8 cellular contexts compared by ENCODE assay signal in the genomic region with DNA sequence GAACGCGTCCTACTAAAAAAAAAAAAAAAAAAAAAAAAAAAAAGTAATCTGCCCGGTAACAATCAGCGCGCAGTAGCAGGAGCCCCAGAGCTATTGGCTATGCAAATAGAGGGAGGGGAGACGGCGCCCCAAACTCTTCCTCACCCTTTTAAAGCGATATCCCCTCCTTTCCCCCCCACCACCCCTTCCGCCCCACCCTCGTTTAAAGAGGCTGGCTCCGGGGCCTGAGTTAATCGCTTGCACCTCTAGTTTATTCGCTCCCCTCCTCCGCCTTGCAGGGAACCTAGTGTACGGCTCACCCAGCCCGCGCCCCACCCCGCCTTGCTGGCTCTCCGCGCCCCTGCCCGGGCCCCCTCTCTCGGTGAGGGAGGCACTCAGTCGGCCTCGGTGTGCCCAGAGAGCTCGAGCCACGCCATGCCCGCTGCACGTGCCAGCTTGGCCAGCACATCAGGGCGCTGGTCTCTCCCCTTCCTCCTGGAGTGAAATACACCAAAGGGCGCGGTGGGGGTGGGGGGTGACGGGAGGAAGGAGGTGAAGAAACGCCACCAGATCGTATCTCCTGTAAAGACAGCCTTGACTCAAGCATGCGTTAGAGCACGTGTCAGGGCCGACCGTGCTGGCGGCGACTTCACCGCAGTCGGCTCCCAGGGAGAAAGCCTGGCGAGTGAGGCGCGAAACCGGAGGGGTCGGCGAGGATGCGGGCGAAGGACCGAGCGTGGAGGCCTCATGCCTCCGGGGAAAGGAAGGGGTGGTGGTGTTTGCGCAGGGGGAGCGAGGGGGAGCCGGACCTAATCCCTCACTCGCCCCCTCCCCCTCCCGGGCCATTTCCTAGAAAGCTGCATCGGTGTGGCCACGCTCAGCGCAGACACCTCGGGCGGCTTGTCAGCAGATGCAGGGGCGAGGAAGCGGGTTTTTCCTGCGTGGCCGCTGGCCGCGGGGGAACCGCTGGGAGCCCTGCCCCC. TPM values are rescaled to one million over a fixed set of nuclear protein-coding genes. Genes with fewer than 3 reads are reported as not detected.
DNase-seq lines count a peak whose midpoint lies in the region; ATAC-seq and TF ChIP-seq lines count a peak whose summit lies in the region.

No MANE protein-coding gene starts in this region.

- peak overlapping the region; percentile 27 to 62; a peak in 3 of 4 replicates for H3K4me3 ChIP-seq in DND-41 (ENCODE audit: low read depth in 1 of 2, low read length in 2 of 2)
- peak overlapping the region; percentile 87 for H3K4me3 ChIP-seq in effector memory CD4-positive, alpha-beta T cell (ENCODE audit: insufficient read depth, low read depth, low read length, poor library complexity, severe bottlenecking)

- H3K9me3 ChIP-seq in DND-41 (ENCODE audit: insufficient read depth, low read length, severe bottlenecking), result no peaks in the 10 kb centered on the region
- no peaks in the 10 kb centered on the region for H3K9me3 ChIP-seq in effector memory CD4-positive, alpha-beta T cell (ENCODE audit: control insufficient read depth, low read length)

- peak; percentile 83 for DNase-seq in DND-41
- peak; percentile 14 for DNase-seq in M059J (ENCODE audit: low read depth)
- peak; percentile 95 for DNase-seq in activated CD8-positive, alpha-beta memory T cell treated with anti-CD3 and anti-CD28 coated beads for 24 hours
- DNase-seq in effector memory CD4-positive, alpha-beta T cell, result peak; percentile 76 to 87 (median 85)
- peak; percentile 34 for DNase-seq in midbrain (lab: John Stamatoyannopoulos, UW)
- DNase-seq in stimulated activated CD8-positive, alpha-beta memory T cell treated with anti-CD3 and anti-CD28 coated beads, Interleukin-15, amount 100 ng/mL, for 24 hours (ENCODE audit: low read depth), result peak; percentile 64
- DNase-seq in cortex of kidney (lab: John Stamatoyannopoulos, UW), result no peak

- peaks cover 24% of the 10 kb centered on the region for H4K20me1 ChIP-seq in DND-41 (ENCODE audit: insufficient read depth, low read length)

- peak; percentile 69 for ATAC-seq in DND-41 (ENCODE audit: insufficient read depth, low read depth)
- ATAC-seq in GM21619 (IDR thresholded peaks at IDR 0.05; ENCODE audit: unreplicated experiment), result peak; percentile 46

- peaks cover 97% of the 10 kb centered on the region for H3K27me3 ChIP-seq in DND-41 (ENCODE audit: insufficient read depth, low read length, poor library complexity)
- H3K27me3 ChIP-seq in effector memory CD4-positive, alpha-beta T cell (replicated peaks; ENCODE audit: control insufficient read depth, insufficient read depth, low read length, poor library complexity, severe bottlenecking), result no peaks in the 10 kb centered on the region

- H3K4me1 ChIP-seq in DND-41 (ENCODE audit: insufficient read depth, low read length), result peaks cover 59% of the 10 kb centered on the region
- H3K4me1 ChIP-seq in effector memory CD4-positive, alpha-beta T cell (ENCODE audit: control insufficient read depth, insufficient read depth, low read length, poor library complexity, severe bottlenecking), result peaks cover 40% of the 10 kb centered on the region

- peak overlapping the region; percentile 98 for H3K4me2 ChIP-seq in DND-41 (ENCODE audit: insufficient read depth, low read length)

- no peaks in the 10 kb centered on the region for H3K79me2 ChIP-seq in DND-41 (ENCODE audit: insufficient read depth, low read length)

- H3K9ac ChIP-seq in DND-41 (ENCODE audit: low read depth, low read length), result peak overlapping the region; percentile 52

- TF ChIP-seq CTCF in DND-41 (IDR thresholded peaks at IDR 0.05; ENCODE audit: borderline replicate concordance, extremely low read depth, low read length, poor library complexity, severe bottlenecking), result no peak

- H3K36me3 ChIP-seq in DND-41 (ENCODE audit: insufficient read depth, low read length), result no peaks in the 10 kb centered on the region
- H3K36me3 ChIP-seq in effector memory CD4-positive, alpha-beta T cell (ENCODE audit: control insufficient read depth, insufficient read depth, low read length), result peaks cover 4% of the 10 kb centered on the region

- H3K27ac ChIP-seq in DND-41 (ENCODE audit: low read length), result no peak overlapping the region; the same call in 1 of the 2 replicates
- H3K27ac ChIP-seq in effector memory CD4-positive, alpha-beta T cell (ENCODE audit: insufficient read depth, low read length, poor library complexity, severe bottlenecking), result peak overlapping the region; percentile 97

- H2AFZ ChIP-seq in DND-41 (ENCODE audit: low read depth, low read length), result peak overlapping the region; percentile 83

RNA-seq across cellular contexts. Expression of a gene that starts 1.3 kb away (rescaled TPM):
- not detected in 2 replicates for total RNA-seq in M059J (2014; rRNA removed; shearing (Covaris generic))

RNA-seq across cellular contexts. Expression of a gene that starts 48.7 kb away (rescaled TPM):
- 11.5 and 18.1 TPM in 2 replicates for total RNA-seq in M059J (2014; rRNA removed; shearing (Covaris generic))
